Comparison of ENCODE assay signal across 24 cellular contexts in genomic region chr10:129372168-129372567, GRCh38.
"Had no signal": no experiment of that assay in that cellular context is flagged by ENCODE, and none has a peak within 500 bp of the region (broad histone marks: within the 10 kb centered on the region; RNA-seq: fewer than 3 reads in every experiment).

No MANE protein-coding gene starts in this region.

- H3K27ac Mint-ChIP-seq: activated naive CD4-positive, alpha-beta T cell treated with anti-CD3 and anti-CD28 coated beads, Interleukin-2, amount 10 ng/mL, durations not matched to agents 7 days and 5 days; activated naive CD8-positive, alpha-beta T cell treated with anti-CD3 and anti-CD28 coated beads, Interleukin-2, amount 50 U/mL, for 24 hours; activated T-cell treated with anti-CD3 and anti-CD28 coated beads, Interleukin-2, amount 50 U/mL, for 72 hours; mesothelial cell of epicardium; natural killer cell; progenitor cell of endocrine pancreas had no signal

- H3K4me1 Mint-ChIP-seq: activated naive CD4-positive, alpha-beta T cell treated with anti-CD3 and anti-CD28 coated beads, Interleukin-2, amount 10 ng/mL, durations not matched to agents 7 days and 5 days; mesothelial cell of epicardium; natural killer cell had no signal

- H3K36me3 Mint-ChIP-seq: activated naive CD4-positive, alpha-beta T cell treated with anti-CD3 and anti-CD28 coated beads, Interleukin-2, amount 10 ng/mL, durations not matched to agents 7 days and 5 days; mesothelial cell of epicardium; natural killer cell had no signal

- H3K4me3 Mint-ChIP-seq: activated naive CD4-positive, alpha-beta T cell treated with anti-CD3 and anti-CD28 coated beads, Interleukin-2, amount 10 ng/mL, durations not matched to agents 7 days and 5 days; activated naive CD8-positive, alpha-beta T cell treated with anti-CD3 and anti-CD28 coated beads, Interleukin-2, amount 50 U/mL, for 24 hours; activated T-cell treated with anti-CD3 and anti-CD28 coated beads, Interleukin-2, amount 50 U/mL, for 72 hours; mesothelial cell of epicardium; natural killer cell had no signal

- H3K4me1 ChIP-seq: body of pancreas, left ventricle myocardium inferior, sigmoid colon, spleen, testis, uterus had no signal

- H3K36me3 ChIP-seq: cardiac muscle cell, left ventricle myocardium inferior, sigmoid colon, spleen, uterus had no signal

- H3K27ac ChIP-seq: body of pancreas, cardiac muscle cell, left ventricle myocardium inferior, sigmoid colon, spleen, testis, uterus had no signal

- ATAC-seq: activated naive CD8-positive, alpha-beta T cell treated with anti-CD3 and anti-CD28 coated beads, Interleukin-2, amount 50 U/mL, for 24 hours; activated T-cell treated with anti-CD3 and anti-CD28 coated beads, Interleukin-2, amount 50 U/mL, for 72 hours; body of pancreas; natural killer cell had no signal

- H3K9me3 Mint-ChIP-seq: activated naive CD4-positive, alpha-beta T cell treated with anti-CD3 and anti-CD28 coated beads, Interleukin-2, amount 10 ng/mL, durations not matched to agents 7 days and 5 days; activated naive CD8-positive, alpha-beta T cell treated with anti-CD3 and anti-CD28 coated beads, Interleukin-2, amount 50 U/mL, for 24 hours; activated T-cell treated with anti-CD3 and anti-CD28 coated beads, Interleukin-2, amount 50 U/mL, for 72 hours; mesothelial cell of epicardium; natural killer cell had no signal

- H3K27me3 ChIP-seq: body of pancreas, cardiac muscle cell, sigmoid colon, testis, uterus had no signal

- H3K4me3 ChIP-seq: body of pancreas, cardiac muscle cell, left ventricle myocardium inferior, sigmoid colon, spleen, testis, uterus had no signal

- DNase-seq: activated CD4-positive, alpha-beta T cell treated with anti-CD3 and anti-CD28 coated beads for 4 hours; activated CD4-positive, alpha-beta T cell treated with anti-CD3 and anti-CD28 coated beads, Interleukin-2, amount 50 U/mL, for 48 hours; activated CD4-positive, CD25-positive, alpha-beta regulatory T cell; activated effector memory CD4-positive, alpha-beta T cell treated with anti-CD3 and anti-CD28 coated beads, Interleukin-2, amount 50 U/mL, for 16 hours; activated naive CD4-positive, alpha-beta T cell treated with anti-CD3 and anti-CD28 coated beads, Interleukin-2, amount 10 ng/mL, durations not matched to agents 7 days and 5 days; activated naive CD8-positive, alpha-beta T cell treated with anti-CD3 and anti-CD28 coated beads, Interleukin-2, amount 50 U/mL, for 24 hours; activated T-cell treated with anti-CD3 and anti-CD28 coated beads, Interleukin-2, amount 50 U/mL, for 72 hours; body of pancreas; foreskin fibroblast; hippocampal formation; kidney glomerular epithelial cell; left ventricle myocardium inferior; natural killer cell; retina; sigmoid colon; stimulated activated CD4-positive, alpha-beta T cell treated with anti-CD3 and anti-CD28 coated beads, Interleukin-4, amount 100 ng/mL, for 1 hour; stimulated activated naive CD4-positive, alpha-beta T cell; testis; trophoblast cell; uterus had no signal
